In genomic region chr4:124085561-124086180, GRCh38 we compare ENCODE assay signal across 22 cellular contexts.
"Had no signal": no experiment of that assay in that cellular context is flagged by ENCODE, and none has a peak within 500 bp of the region (broad histone marks: within the 10 kb centered on the region; RNA-seq: fewer than 3 reads in every experiment).

No MANE protein-coding gene starts in this region.

- ATAC-seq: left lung, natural killer cell, T-cell had no signal

- H3K27ac Mint-ChIP-seq: activated naive CD4-positive, alpha-beta T cell treated with anti-CD3 and anti-CD28 coated beads, Interleukin-2, amount 10 ng/mL, durations not matched to agents 7 days and 5 days; activated T-helper 2 cell treated with anti-CD3 and anti-CD28 coated beads, Interferon-gamma antibody, Interleukin-2, Interleukin-4, amounts not matched to agents 10 μg/mL and 5 μg/mL and 100 μg/mL, durations not matched to agents 14 hours and 24 hours and 36 hours; memory B cell; natural killer cell; T-cell had no signal

- H3K27me3 ChIP-seq: adrenal gland, left lung, tibial nerve, uterus had no signal

- H3K4me1 ChIP-seq: left lung, tibial nerve, uterus had no signal

- H3K9me3 ChIP-seq: adrenal gland, uterus had no signal

- H3K4me3 Mint-ChIP-seq: activated naive CD4-positive, alpha-beta T cell treated with anti-CD3 and anti-CD28 coated beads, Interleukin-2, amount 10 ng/mL, durations not matched to agents 7 days and 5 days; memory B cell; natural killer cell; T-cell had no signal

- H3K4me3 ChIP-seq: adrenal gland, left lung, tibial nerve, uterus had no signal

- H3K27ac ChIP-seq: epithelial cell of prostate, tibial nerve, WERI-Rb-1 had no signal

- H3K4me1 Mint-ChIP-seq: activated naive CD4-positive, alpha-beta T cell treated with anti-CD3 and anti-CD28 coated beads, Interleukin-2, amount 10 ng/mL, durations not matched to agents 7 days and 5 days; memory B cell; natural killer cell; T-cell had no signal

- H3K9me3 Mint-ChIP-seq: activated naive CD4-positive, alpha-beta T cell treated with anti-CD3 and anti-CD28 coated beads, Interleukin-2, amount 10 ng/mL, durations not matched to agents 7 days and 5 days; memory B cell had no signal

- H3K36me3 ChIP-seq: adrenal gland, left lung, tibial nerve, uterus, WERI-Rb-1 had no signal

- H3K36me3 Mint-ChIP-seq: activated naive CD4-positive, alpha-beta T cell treated with anti-CD3 and anti-CD28 coated beads, Interleukin-2, amount 10 ng/mL, durations not matched to agents 7 days and 5 days; memory B cell; natural killer cell; T-cell had no signal

- H3K27me3 Mint-ChIP-seq: activated naive CD4-positive, alpha-beta T cell treated with anti-CD3 and anti-CD28 coated beads, Interleukin-2, amount 10 ng/mL, durations not matched to agents 7 days and 5 days; memory B cell; T-cell had no signal

- DNase-seq: activated CD4-positive, alpha-beta T cell treated with anti-CD3 and anti-CD28 coated beads, Interleukin-2, amount 50 U/mL, for 48 hours; activated naive CD4-positive, alpha-beta T cell treated with anti-CD3 and anti-CD28 coated beads, Interleukin-2, amount 10 ng/mL, durations not matched to agents 7 days and 5 days; activated T-cell treated with anti-CD3 and anti-CD28 coated beads, Interleukin-2, amount 50 U/mL, for 1 hour; adrenal gland; cerebellar nuclear complex; hippocampal formation; kidney; left lung; natural killer cell; retina; stimulated activated CD4-positive, alpha-beta T cell treated with anti-CD3 and anti-CD28 coated beads, Interleukin-15, amount 100 ng/mL, for 24 hours; stimulated activated CD4-positive, alpha-beta T cell treated with anti-CD3 and anti-CD28 coated beads, Interleukin-4, amount 100 ng/mL, for 1 hour; stimulated activated naive CD4-positive, alpha-beta T cell treated with Interleukin-2 at 50 U/mL for 16 hours; substantia nigra; T-cell; T-helper 9 cell; uterus; WERI-Rb-1 had no signal
